Comparison of ENCODE assay signal across 20 cellular contexts in genomic region chr1:175870217-175870616, GRCh38.
"Had no signal": no experiment of that assay in that cellular context is flagged by ENCODE, and none has a peak within 500 bp of the region (broad histone marks: within the 10 kb centered on the region; RNA-seq: fewer than 3 reads in every experiment).

No MANE protein-coding gene starts in this region.

- H3K27me3 ChIP-seq: SJCRH30 had no signal

- H3K36me3 ChIP-seq: SJCRH30 had no signal

- ATAC-seq: activated CD4-positive, CD25-positive, alpha-beta regulatory T cell treated with anti-CD3 and anti-CD28 coated beads, Interleukin-2, amount 50 U/mL, for 24 hours; activated CD8-positive, alpha-beta T cell treated with anti-CD3 and anti-CD28 coated beads for 36 hours; activated T-cell treated with anti-CD3 and anti-CD28 coated beads, Interleukin-2, amount 50 U/mL, for 72 hours; SK-N-SH treated with all-trans-retinoic acid at 6 μM for 48 hours had no signal

- H3K27ac ChIP-seq: SJCRH30 had no signal

- H3K4me1 ChIP-seq: SJCRH30 had no signal

- DNase-seq: activated CD4-positive, alpha-beta T cell treated with anti-CD3 and anti-CD28 coated beads for 4 hours; activated CD8-positive, alpha-beta memory T cell treated with anti-CD3 and anti-CD28 coated beads, Interleukin-2, amount 50 U/mL, for 4 hours; activated CD8-positive, alpha-beta T cell treated with anti-CD3 and anti-CD28 coated beads for 36 hours; activated gamma-delta T cell treated with Interleukin-2 at 50 U/mL for 16 hours; activated naive CD4-positive, alpha-beta T cell treated with anti-CD3 and anti-CD28 coated beads, Interleukin-2, amount 10 ng/mL, durations not matched to agents 7 days and 5 days; activated naive CD8-positive, alpha-beta T cell treated with anti-CD3 and anti-CD28 coated beads for 36 hours; activated T-cell treated with anti-CD3 and anti-CD28 coated beads, Interleukin-2, amount 50 U/mL, for 72 hours; MM.1S; NCI-H1105; NCI-H1436; NCI-H1694 treated with DMSO at 0.1 percent for 48 hours; NCI-H2029 treated with DMSO at 0.1 percent for 48 hours; NCI-H345; NCI-H510A; NCI-H526 treated with DMSO at 0.1 percent for 48 hours; NCI-H82; SJCRH30; SW 1271 had no signal

- H3K4me3 ChIP-seq: SJCRH30 had no signal

- H3K9me3 ChIP-seq: SJCRH30 had no signal
